In genomic region chr12:119876761-119877638, GRCh38 we compare ENCODE assay signal across 8 cellular contexts.
DNase-seq lines count a peak whose midpoint lies in the region; ATAC-seq and TF ChIP-seq lines count a peak whose summit lies in the region.

A gene with protein sequence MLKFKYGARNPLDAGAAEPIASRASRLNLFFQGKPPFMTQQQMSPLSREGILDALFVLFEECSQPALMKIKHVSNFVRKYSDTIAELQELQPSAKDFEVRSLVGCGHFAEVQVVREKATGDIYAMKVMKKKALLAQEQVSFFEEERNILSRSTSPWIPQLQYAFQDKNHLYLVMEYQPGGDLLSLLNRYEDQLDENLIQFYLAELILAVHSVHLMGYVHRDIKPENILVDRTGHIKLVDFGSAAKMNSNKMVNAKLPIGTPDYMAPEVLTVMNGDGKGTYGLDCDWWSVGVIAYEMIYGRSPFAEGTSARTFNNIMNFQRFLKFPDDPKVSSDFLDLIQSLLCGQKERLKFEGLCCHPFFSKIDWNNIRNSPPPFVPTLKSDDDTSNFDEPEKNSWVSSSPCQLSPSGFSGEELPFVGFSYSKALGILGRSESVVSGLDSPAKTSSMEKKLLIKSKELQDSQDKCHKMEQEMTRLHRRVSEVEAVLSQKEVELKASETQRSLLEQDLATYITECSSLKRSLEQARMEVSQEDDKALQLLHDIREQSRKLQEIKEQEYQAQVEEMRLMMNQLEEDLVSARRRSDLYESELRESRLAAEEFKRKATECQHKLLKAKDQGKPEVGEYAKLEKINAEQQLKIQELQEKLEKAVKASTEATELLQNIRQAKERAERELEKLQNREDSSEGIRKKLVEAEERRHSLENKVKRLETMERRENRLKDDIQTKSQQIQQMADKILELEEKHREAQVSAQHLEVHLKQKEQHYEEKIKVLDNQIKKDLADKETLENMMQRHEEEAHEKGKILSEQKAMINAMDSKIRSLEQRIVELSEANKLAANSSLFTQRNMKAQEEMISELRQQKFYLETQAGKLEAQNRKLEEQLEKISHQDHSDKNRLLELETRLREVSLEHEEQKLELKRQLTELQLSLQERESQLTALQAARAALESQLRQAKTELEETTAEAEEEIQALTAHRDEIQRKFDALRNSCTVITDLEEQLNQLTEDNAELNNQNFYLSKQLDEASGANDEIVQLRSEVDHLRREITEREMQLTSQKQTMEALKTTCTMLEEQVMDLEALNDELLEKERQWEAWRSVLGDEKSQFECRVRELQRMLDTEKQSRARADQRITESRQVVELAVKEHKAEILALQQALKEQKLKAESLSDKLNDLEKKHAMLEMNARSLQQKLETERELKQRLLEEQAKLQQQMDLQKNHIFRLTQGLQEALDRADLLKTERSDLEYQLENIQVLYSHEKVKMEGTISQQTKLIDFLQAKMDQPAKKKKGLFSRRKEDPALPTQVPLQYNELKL (N-terminal part only) (minus strand): TSS chr12:119877320. CDS start chr12:119876168, 1,152 bp downstream.

- DNase-seq in AML-193 (lab: John Stamatoyannopoulos, UW) (peak; percentile 93 to 94), NCI-H446 treated with DMSO at 0.1 percent for 48 hours (lab: John Stamatoyannopoulos, UW) (peak; percentile 86), cerebellar cortex (ENCODE audit: low spot score) (peak; percentile 97), islet precursor cell (peak; percentile 99)
- DNase-seq in activated CD4-positive, CD25-positive, alpha-beta regulatory T cell treated with anti-CD3 and anti-CD28 coated beads, Interleukin-2, amount 50 U/mL, for 16 hours (ENCODE audit: low read depth, low spot score), result peak; percentile 67
- DNase-seq in stimulated activated CD4-positive, alpha-beta T cell treated with anti-CD3 and anti-CD28 coated beads, Interleukin-12 subunit alpha, Interleukin-12 subunit beta, amount 100 ng/mL, for 48 hours (ENCODE audit: low read depth in 2 of 3, low spot score in 1 of 3), result peak; percentile 80 to 85 (median 84)

- ATAC-seq in HG03378 (IDR thresholded peaks at IDR 0.05; ENCODE audit: unreplicated experiment), result peak; percentile 96

- TF ChIP-seq POLR2A in GM19099 (IDR thresholded peaks at IDR 0.05; ENCODE audit: extremely low read depth, insufficient read length, low read depth), result peak; percentile 67

Comparison
In these comparisons a context has a peak if more than half of its experiments do, and no peak if none do; other contexts are left out.
1. Peak in every context shown above with its lines: DNase-seq and ATAC-seq.